In genomic region chr2:174682578-174683391, GRCh38 we compare ENCODE assay signal across 8 cellular contexts.
DNase-seq lines count a peak whose midpoint lies in the region; ATAC-seq and TF ChIP-seq lines count a peak whose summit lies in the region.

No MANE protein-coding gene starts in this region.

- CTCF ChIA-PET in OCI-LY7 (lab: Charles Lee; ENCODE audit: unreplicated experiment) = no interaction called here

- H3K36me3 ChIP-seq in OCI-LY7 (ENCODE audit: insufficient read depth, low read length) (no peaks in the 10 kb centered on the region), neural cell (ENCODE audit: insufficient read depth, low read length) (no peaks in the 10 kb centered on the region)

- H3K4me1 ChIP-seq in OCI-LY7 (ENCODE audit: insufficient read depth, low read length, poor library complexity, severe bottlenecking) = no peaks in the 10 kb centered on the region
- H3K4me1 ChIP-seq in foreskin keratinocyte = no peaks in the 10 kb centered on the region

- H3K9me3 ChIP-seq in OCI-LY7 (ENCODE audit: low read length) = no peaks in the 10 kb centered on the region
- no peaks in the 10 kb centered on the region for H3K9me3 ChIP-seq in neural cell (ENCODE audit: low read length)

- H3K79me2 ChIP-seq in OCI-LY7 (ENCODE audit: insufficient read depth, low read depth, low read length) (no peaks in the 10 kb centered on the region), neural cell (replicated peaks; ENCODE audit: insufficient read depth, low read length) (no peaks in the 10 kb centered on the region)

- no peak overlapping the region for H2AFZ ChIP-seq in OCI-LY7 (ENCODE audit: low read length)
- H2AFZ ChIP-seq in neural cell (ENCODE audit: low read depth, low read length) = no peak overlapping the region

- peak overlapping the region; percentile 55 for H3K9ac ChIP-seq in neural cell (ENCODE audit: low read length)

- peak overlapping the region; percentile 46; the same call in 1 of the 2 replicates for H3K4me2 ChIP-seq in OCI-LY7 (ENCODE audit: low read length)
- no peak overlapping the region for H3K4me2 ChIP-seq in neural cell (ENCODE audit: low read length)

- H3K27me3 ChIP-seq in foreskin keratinocyte (peaks cover 65% of the 10 kb centered on the region), neural cell (ENCODE audit: insufficient read depth, low read depth, low read length) (peaks cover 38% of the 10 kb centered on the region)

- POLR2A ChIA-PET in OCI-LY7 (lab: Charles Lee) = no interaction called here

- no peaks in the 10 kb centered on the region; the same call in 1 of the 2 replicates for H4K20me1 ChIP-seq in OCI-LY7 (ENCODE audit: insufficient read depth, low read length)
- H4K20me1 ChIP-seq in neural cell (ENCODE audit: insufficient read depth) = no peaks in the 10 kb centered on the region

- ATAC-seq in HG02885 (IDR thresholded peaks at IDR 0.05; ENCODE audit: poor library complexity, unreplicated experiment) (peak; percentile 54), foreskin keratinocyte (peak; percentile 63)

- intact Hi-C loops in OCI-LY7 (cut with micrococcal nuclease; ENCODE audit: unreplicated experiment) = no loop called here

- TF ChIP-seq RAD21 in neural cell (conservative IDR thresholded peaks at IDR 0.05) = no peak

- H3F3A ChIP-seq in neural cell (ENCODE audit: insufficient read depth, low read length, poor library complexity, severe bottlenecking) = no peaks in the 10 kb centered on the region

- DNase-seq in NCI-H1694 treated with DMSO at 0.1 percent for 48 hours (lab: John Stamatoyannopoulos, UW) (peak; percentile 35), NCI-H1694 (lab: John Stamatoyannopoulos, UW) (no peak), OCI-LY7 (ENCODE audit: low spot score) (no peak), activated gamma-delta T cell (lab: John Stamatoyannopoulos, UW) (peak; percentile 64), foreskin keratinocyte (no peak), substantia nigra (lab: John Stamatoyannopoulos, UW) (peak in 47 of 49 donors; percentile 19 to 83 (median 66))

- H3K9me2 ChIP-seq in OCI-LY7 (ENCODE audit: insufficient read depth, low read length) (no peaks in the 10 kb centered on the region), neural cell (ENCODE audit: insufficient read depth, low read length) (no peaks in the 10 kb centered on the region)

- H3K27ac ChIP-seq in OCI-LY7 (ENCODE audit: low read depth, low read length, poor library complexity, severe bottlenecking) = no peak overlapping the region
- no peak overlapping the region for H3K27ac ChIP-seq in foreskin keratinocyte
- H3K27ac ChIP-seq in neural cell (ENCODE audit: low read length) = no peak overlapping the region
- H3K27ac ChIP-seq in substantia nigra (ENCODE audit: low read depth, low read length, poor library complexity, severe bottlenecking) = peak overlapping the region; percentile 81

- no peak for TF ChIP-seq CTCF in OCI-LY7 (conservative IDR thresholded peaks at IDR 0.05; ENCODE audit: low read length)
- TF ChIP-seq CTCF in foreskin keratinocyte (conservative IDR thresholded peaks at IDR 0.05) = no peak
- no peak for TF ChIP-seq CTCF in neural cell (IDR thresholded peaks at IDR 0.05; ENCODE audit: poor library complexity, severe bottlenecking)

- no peak for TF ChIP-seq EP300 in neural cell (conservative IDR thresholded peaks at IDR 0.05; ENCODE audit: poor library complexity, severe bottlenecking)

- no TSS peak for BruUV-seq in OCI-LY7 (replicated peaks; lab: Mats Ljungman, UMichigan)

- H3K4me3 ChIP-seq in OCI-LY7 (ENCODE audit: low read depth, low read length, poor library complexity, severe bottlenecking) (no peak overlapping the region), neural cell (ENCODE audit: low read length) (peak overlapping the region; percentile 81)

TF ChIP-seq in neural cell, 6 proteins besides CTCF, POLR2A, EP300 and RAD21:
- TF ChIP-seq SMC3 (conservative IDR thresholded peaks at IDR 0.05; ENCODE audit: poor library complexity) = no peak
- peak; percentile 23 for TF ChIP-seq MXI1 (conservative IDR thresholded peaks at IDR 0.05; ENCODE audit: poor library complexity, severe bottlenecking)

Comparison
In these comparisons a context has a peak if more than half of its experiments do, and no peak if none do; other contexts are left out.
1. DNase-seq: peak in NCI-H1694 treated with DMSO at 0.1 percent for 48 hours (single experiment), activated gamma-delta T cell (single experiment) and substantia nigra (47 of 49); none in NCI-H1694 (single experiment), OCI-LY7 (single experiment) and foreskin keratinocyte (0 of 2).